ENCODE assay signal across 8 cellular contexts in the genomic region with DNA sequence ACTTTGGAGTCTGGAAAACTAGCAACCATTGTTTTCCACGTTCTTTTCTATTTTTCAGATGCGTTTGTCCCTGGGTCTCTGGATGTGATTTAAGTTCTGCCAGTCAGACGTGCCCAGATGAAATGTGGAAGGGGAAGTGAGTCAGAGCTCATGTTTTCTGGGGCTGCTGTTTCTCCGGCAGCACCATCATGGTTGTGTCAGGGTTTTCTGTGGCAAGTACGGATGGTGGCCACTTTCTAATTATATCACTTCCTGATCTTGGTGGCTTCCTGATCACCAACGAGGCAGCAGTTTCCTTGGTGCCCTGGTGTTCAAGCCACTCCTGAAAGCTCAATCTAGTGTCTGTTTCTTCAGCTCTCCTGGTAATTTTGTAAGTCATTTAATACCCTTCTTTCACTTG.
DNase-seq lines count a peak whose midpoint lies in the region; ATAC-seq lines count a peak whose summit lies in the region.

No MANE protein-coding gene starts in this region.

- peak; percentile 70 for ATAC-seq in HG03066 (IDR thresholded peaks at IDR 0.05; ENCODE audit: low read depth, unreplicated experiment)
- peak; percentile 55 for ATAC-seq in stimulated activated naive CD8-positive, alpha-beta T cell treated with anti-CD3 and anti-CD28 coated beads, Interleukin-15, Interleukin-2, amounts not matched to agents 100 U/mL and 50 U/mL, for 24 hours

- peak; percentile 47 for DNase-seq in stimulated activated CD4-positive, alpha-beta T cell treated with anti-CD3 and anti-CD28 coated beads, Interleukin-1b, Interleukin-23, amount 100 ng/mL, for 48 hours
- no peak for DNase-seq in stimulated activated CD4-positive, alpha-beta T cell treated with anti-CD3 and anti-CD28 coated beads, Interleukin-4, amount 100 ng/mL, for 4 hours
- DNase-seq in SKM-1 treated with dmso at 0.1 percent for 144 hours (lab: John Stamatoyannopoulos, UW; ENCODE audit: unreplicated experiment), result peak; percentile 97
- peak; percentile 6 for DNase-seq in glomerular visceral epithelial cell (ENCODE audit: extremely low spot score)
- peak; percentile 13 for DNase-seq in stimulated activated naive CD8-positive, alpha-beta T cell treated with anti-CD3 and anti-CD28 coated beads, Interleukin-15, Interleukin-2, amounts not matched to agents 100 U/mL and 50 U/mL, for 24 hours
- no peak for DNase-seq in NCI-H446 treated with DMSO at 0.1 percent for 48 hours (lab: John Stamatoyannopoulos, UW)
- no peak for DNase-seq in kidney glomerular epithelial cell (lab: John Stamatoyannopoulos, UW)

Comparison
In these comparisons a context has a peak if more than half of its experiments do, and no peak if none do; other contexts are left out.
1. DNase-seq: peak in stimulated activated CD4-positive, alpha-beta T cell treated with anti-CD3 and anti-CD28 coated beads, Interleukin-1b, Interleukin-23, amount 100 ng/mL, for 48 hours (single experiment), SKM-1 treated with dmso at 0.1 percent for 144 hours (single experiment), glomerular visceral epithelial cell (single experiment) and stimulated activated naive CD8-positive, alpha-beta T cell treated with anti-CD3 and anti-CD28 coated beads, Interleukin-15, Interleukin-2, amounts not matched to agents 100 U/mL and 50 U/mL, for 24 hours (single experiment); none in stimulated activated CD4-positive, alpha-beta T cell treated with anti-CD3 and anti-CD28 coated beads, Interleukin-4, amount 100 ng/mL, for 4 hours (0 of 2), NCI-H446 treated with DMSO at 0.1 percent for 48 hours (single experiment) and kidney glomerular epithelial cell (single experiment).